In the genomic region with DNA sequence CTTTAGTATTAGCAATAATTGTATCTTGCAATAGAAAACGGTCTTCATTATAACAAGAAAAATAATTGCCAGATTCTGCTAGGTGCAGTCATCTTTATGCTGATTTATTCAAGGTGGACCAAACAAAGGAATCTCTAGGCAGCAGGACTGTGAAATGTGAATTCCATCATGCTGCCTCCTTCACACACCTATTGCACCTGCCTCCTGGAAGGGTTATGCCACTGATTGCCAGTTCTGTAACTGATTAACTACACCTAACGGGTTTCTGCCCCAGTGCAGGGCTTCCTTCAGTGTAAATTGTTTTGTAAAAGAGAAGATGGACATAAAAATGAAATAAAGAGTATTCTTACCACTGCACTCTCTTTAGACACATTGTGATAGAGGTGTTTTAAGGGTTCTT, we compare ENCODE assay signal across 1 cellular context.
TF ChIP-seq lines count a peak whose summit lies in the region.

No MANE protein-coding gene starts in this region.

TF ChIP-seq in liver, 16 proteins besides CTCF, POLR2A, EP300 and RAD21 (continued from another document):
- no peak for TF ChIP-seq JUND (IDR thresholded peaks at IDR 0.05)
- no peak for TF ChIP-seq GABPA (IDR thresholded peaks at IDR 0.05 in 1 of 2, conservative IDR thresholded peaks at IDR 0.05 in 1 of 2)
- TF ChIP-seq ATF3 (IDR thresholded peaks at IDR 0.05) = no peak
- TF ChIP-seq TAF1 (conservative IDR thresholded peaks at IDR 0.05) = no peak
- TF ChIP-seq, protein P1, sequence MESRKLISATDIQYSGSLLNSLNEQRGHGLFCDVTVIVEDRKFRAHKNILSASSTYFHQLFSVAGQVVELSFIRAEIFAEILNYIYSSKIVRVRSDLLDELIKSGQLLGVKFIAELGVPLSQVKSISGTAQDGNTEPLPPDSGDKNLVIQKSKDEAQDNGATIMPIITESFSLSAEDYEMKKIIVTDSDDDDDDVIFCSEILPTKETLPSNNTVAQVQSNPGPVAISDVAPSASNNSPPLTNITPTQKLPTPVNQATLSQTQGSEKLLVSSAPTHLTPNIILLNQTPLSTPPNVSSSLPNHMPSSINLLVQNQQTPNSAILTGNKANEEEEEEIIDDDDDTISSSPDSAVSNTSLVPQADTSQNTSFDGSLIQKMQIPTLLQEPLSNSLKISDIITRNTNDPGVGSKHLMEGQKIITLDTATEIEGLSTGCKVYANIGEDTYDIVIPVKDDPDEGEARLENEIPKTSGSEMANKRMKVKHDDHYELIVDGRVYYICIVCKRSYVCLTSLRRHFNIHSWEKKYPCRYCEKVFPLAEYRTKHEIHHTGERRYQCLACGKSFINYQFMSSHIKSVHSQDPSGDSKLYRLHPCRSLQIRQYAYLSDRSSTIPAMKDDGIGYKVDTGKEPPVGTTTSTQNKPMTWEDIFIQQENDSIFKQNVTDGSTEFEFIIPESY (IDR thresholded peaks at IDR 0.05) = no peak
